Comparison of ENCODE assay signal across 20 cellular contexts in genomic region chr13:113943821-113944565, GRCh38. TPM values are rescaled to one million over a fixed set of nuclear protein-coding genes. Genes with fewer than 3 reads are reported as not detected.
DNase-seq lines count a peak whose midpoint lies in the region; ATAC-seq and TF ChIP-seq lines count a peak whose summit lies in the region.
"Had no signal": no experiment of that assay in that cellular context is flagged by ENCODE, and none has a peak within 500 bp of the region (broad histone marks: within the 10 kb centered on the region; RNA-seq: fewer than 3 reads in every experiment).

No MANE protein-coding gene starts in this region.

- peaks cover 3% of the 10 kb centered on the region for H3K79me1 ChIP-seq in neuronal stem cell (ENCODE audit: low read depth, low read length)

- WGBS in right cardiac atrium = 88% methylated on average over 19 of the region's 19 CpGs
- WGBS in neuronal stem cell (ENCODE audit: extremely low coverage in 2 of 2, insufficient read length in 2 of 2, insufficient replicate concordance in 1 of 2), 2 donors = no CpG with 5 or more reads among the region's 19 CpGs

- no peak for TF ChIP-seq CTCF in RWPE2 (IDR thresholded peaks at IDR 0.05; ENCODE audit: poor library complexity, severe bottlenecking)
- no peak for TF ChIP-seq CTCF in thoracic aorta (IDR thresholded peaks at IDR 0.05)

- no peak overlapping the region for H2AFZ ChIP-seq in neuronal stem cell (ENCODE audit: low read length)

- H3K4me1 ChIP-seq in right cardiac atrium (ENCODE audit: control insufficient read depth, insufficient read depth, low read length) (no peaks in the 10 kb centered on the region), RWPE2 (ENCODE audit: insufficient read depth, poor library complexity, severe bottlenecking) (peaks cover 5% of the 10 kb centered on the region), neuronal stem cell (ENCODE audit: control insufficient read depth in 2 of 2, insufficient read depth in 1 of 2, low read depth in 1 of 2, low read length in 2 of 2) (no peaks in the 10 kb centered on the region), thoracic aorta (ENCODE audit: control insufficient read depth in 1 of 2, low read depth in 2 of 2) (peaks cover 4 to 10% of the 10 kb centered on the region in 2 donors)

- no peak overlapping the region for H3K4me3 ChIP-seq in right cardiac atrium (ENCODE audit: low read length)
- no peak overlapping the region for H3K4me3 ChIP-seq in RWPE2 (ENCODE audit: severe bottlenecking)
- H3K4me3 ChIP-seq in neuronal stem cell (ENCODE audit: low read length in 2 of 2) = peak overlapping the region in 1 of 2 donors; percentile 45
- no peak overlapping the region for H3K4me3 ChIP-seq in thoracic aorta
- H3K4me3 ChIP-seq: GM12878, SJSA1 had no signal

- intact Hi-C loops in left ventricle myocardium superior (cut with micrococcal nuclease) (no loop called here), right cardiac atrium (cut with DNase I) (no loop called here)

- no peak overlapping the region for H3K4ac ChIP-seq in neuronal stem cell (ENCODE audit: low read length)

- peak overlapping the region; percentile 53 for H2BK5ac ChIP-seq in neuronal stem cell (ENCODE audit: low read length)

- peak overlapping the region; percentile 88 for H2AK5ac ChIP-seq in neuronal stem cell (ENCODE audit: low read depth, low read length)

- DNase-seq in left ventricle myocardium superior (peak; percentile 23), right cardiac atrium (no peak), RWPE2 (ENCODE audit: low spot score) (peak; percentile 51), neuronal stem cell (ENCODE audit: low spot score) (no peak), thoracic aorta (ENCODE audit: low spot score) (peak; percentile 1), H4 (ENCODE audit: low spot score) (no peak)
- DNase-seq: BE2C; CD4-positive, CD25-positive, alpha-beta regulatory T cell; GOT3; Kasumi-1; NCI-H1694; NCI-H2081; NCI-H2171 treated with DMSO at 0.1 percent for 48 hours; NCI-H524 treated with DMSO at 0.1 percent for 48 hours; NCI-H82 had no signal

- no peak overlapping the region for H3K23ac ChIP-seq in neuronal stem cell (ENCODE audit: low read depth, low read length, poor library complexity)

- no peak overlapping the region for H3K27ac ChIP-seq in right cardiac atrium (ENCODE audit: low read length)
- no peak overlapping the region for H3K27ac ChIP-seq in RWPE2 (ENCODE audit: poor library complexity, severe bottlenecking)
- H3K27ac ChIP-seq in neuronal stem cell (replicated peaks; ENCODE audit: low read length) = no peak overlapping the region
- no peak overlapping the region for H3K27ac ChIP-seq in thoracic aorta
- H3K27ac ChIP-seq: SJSA1 had no signal

- no peak overlapping the region for H3K9ac ChIP-seq in neuronal stem cell (ENCODE audit: low read depth, low read length, poor library complexity)

- H3K36me3 ChIP-seq in RWPE2 (ENCODE audit: low read depth) = no peaks in the 10 kb centered on the region
- no peaks in the 10 kb centered on the region for H3K36me3 ChIP-seq in neuronal stem cell (replicated peaks in 1 of 2; ENCODE audit: control insufficient read depth in 2 of 2, insufficient read depth in 2 of 2, low read length in 2 of 2)
- H3K36me3 ChIP-seq in thoracic aorta = no peaks in the 10 kb centered on the region
- H3K36me3 ChIP-seq: BE2C, SJSA1 had no signal

- H2BK120ac ChIP-seq in neuronal stem cell (ENCODE audit: low read depth, low read length) = no peak overlapping the region

- peak overlapping the region; percentile 11 for H3K18ac ChIP-seq in neuronal stem cell (ENCODE audit: low read length)

- no peak overlapping the region for H2BK15ac ChIP-seq in neuronal stem cell (ENCODE audit: low read length)

- ATAC-seq in left ventricle myocardium superior (no peak), right cardiac atrium (no peak), RWPE2 (ENCODE audit: low read depth) (no peak), thoracic aorta (ENCODE audit: insufficient number of reproducible peaks, low FRiP score, low read depth) (no peak), GM21528 (IDR thresholded peaks at IDR 0.05; ENCODE audit: low FRiP score, unreplicated experiment) (no peak), GM18517 (IDR thresholded peaks at IDR 0.05; ENCODE audit: unreplicated experiment) (no peak)
- ATAC-seq: GM12878, Panc1 had no signal

- H2BK12ac ChIP-seq in neuronal stem cell (ENCODE audit: low read length) = no peak overlapping the region

- H3K27me3 ChIP-seq in right cardiac atrium (ENCODE audit: control insufficient read depth, insufficient read depth) (no peaks in the 10 kb centered on the region), RWPE2 (ENCODE audit: insufficient read depth, poor library complexity, severe bottlenecking) (no peaks in the 10 kb centered on the region), neuronal stem cell (ENCODE audit: control insufficient read depth in 3 of 3, insufficient read depth in 3 of 3, low read depth in 1 of 3, low read length in 3 of 3) (no peaks in the 10 kb centered on the region), thoracic aorta (replicated peaks; ENCODE audit: insufficient read depth) (no peaks in the 10 kb centered on the region)
- H3K27me3 ChIP-seq: BE2C, SJSA1 had no signal

- peak overlapping the region; percentile 48 for H4K8ac ChIP-seq in neuronal stem cell (ENCODE audit: low read depth, low read length)

- H3K4me2 ChIP-seq in neuronal stem cell (ENCODE audit: insufficient read depth, low read length, poor library complexity, severe bottlenecking) = no peak overlapping the region

- peak overlapping the region; percentile 85 for H4K91ac ChIP-seq in neuronal stem cell (ENCODE audit: low read depth, low read length, poor library complexity)

- peak overlapping the region; percentile 38 for H3K14ac ChIP-seq in neuronal stem cell (ENCODE audit: low read length)

- H3K9me3 ChIP-seq in right cardiac atrium (ENCODE audit: control insufficient read depth, low read length) (no peaks in the 10 kb centered on the region), RWPE2 (ENCODE audit: severe bottlenecking) (no peaks in the 10 kb centered on the region), neuronal stem cell (replicated peaks in 1 of 2; ENCODE audit: control insufficient read depth in 2 of 2, insufficient read depth in 1 of 2, low read depth in 1 of 2, low read length in 2 of 2) (no peaks in the 10 kb centered on the region), thoracic aorta (no peaks in the 10 kb centered on the region)
- H3K9me3 ChIP-seq: BE2C, SJSA1 had no signal

RNA-seq across cellular contexts. Expression of gene C13orf46, which starts 29.9 kb away (rescaled TPM):
- total RNA-seq in left ventricle myocardium superior (0.37 TPM), right cardiac atrium (under 1 TPM; 0.21 to 0.76 (median 0.38) TPM), thoracic aorta (1 to 10 TPM; 1.1 TPM)
- 0.20 TPM for polyA plus RNA-seq in right cardiac atrium
- polyA plus RNA-seq in neuronal stem cell (2013, experiment 1 of 2) = 0.03 TPM
- polyA plus RNA-seq in neuronal stem cell (2013, experiment 2 of 2) = 0.04 TPM
- not detected in 2 replicates for total RNA-seq in H4 (2014; rRNA removed; shearing (Covaris generic))
- total RNA-seq: SJSA1 had no signal

Comparison
In these comparisons a context has a peak if more than half of its experiments do, and no peak if none do; other contexts are left out.
1. DNase-seq: peak in left ventricle myocardium superior (single experiment), RWPE2 (single experiment) and thoracic aorta (single experiment); none in right cardiac atrium (0 of 3), neuronal stem cell (single experiment) and H4 (single experiment).